In the genomic region with DNA sequence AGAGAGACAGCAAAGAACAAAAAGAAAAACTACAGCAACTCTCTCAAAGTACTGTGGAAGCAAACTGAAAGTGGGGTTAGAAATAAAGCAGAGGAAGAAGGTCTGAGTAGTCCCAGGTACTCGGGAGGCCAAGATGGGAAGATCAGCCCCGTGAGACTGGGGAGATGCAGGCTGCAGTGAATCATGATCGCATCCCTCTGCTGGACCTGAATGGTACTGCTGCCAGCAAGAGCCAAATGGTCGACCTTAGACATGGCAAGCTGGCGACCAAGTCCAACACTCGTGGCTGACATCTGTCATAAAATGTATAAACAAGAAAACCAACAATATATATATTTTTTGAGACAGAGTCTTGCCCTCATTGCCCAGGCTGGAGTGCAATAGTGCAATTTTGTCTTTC, we compare ENCODE assay signal across 2 cellular contexts.
TF ChIP-seq lines count a peak whose summit lies in the region.

No MANE protein-coding gene starts in this region.

TF ChIP-seq in GM23338, 12 proteins besides CTCF, POLR2A, EP300 and RAD21 (continued from another document):
- TF ChIP-seq, protein P1, sequence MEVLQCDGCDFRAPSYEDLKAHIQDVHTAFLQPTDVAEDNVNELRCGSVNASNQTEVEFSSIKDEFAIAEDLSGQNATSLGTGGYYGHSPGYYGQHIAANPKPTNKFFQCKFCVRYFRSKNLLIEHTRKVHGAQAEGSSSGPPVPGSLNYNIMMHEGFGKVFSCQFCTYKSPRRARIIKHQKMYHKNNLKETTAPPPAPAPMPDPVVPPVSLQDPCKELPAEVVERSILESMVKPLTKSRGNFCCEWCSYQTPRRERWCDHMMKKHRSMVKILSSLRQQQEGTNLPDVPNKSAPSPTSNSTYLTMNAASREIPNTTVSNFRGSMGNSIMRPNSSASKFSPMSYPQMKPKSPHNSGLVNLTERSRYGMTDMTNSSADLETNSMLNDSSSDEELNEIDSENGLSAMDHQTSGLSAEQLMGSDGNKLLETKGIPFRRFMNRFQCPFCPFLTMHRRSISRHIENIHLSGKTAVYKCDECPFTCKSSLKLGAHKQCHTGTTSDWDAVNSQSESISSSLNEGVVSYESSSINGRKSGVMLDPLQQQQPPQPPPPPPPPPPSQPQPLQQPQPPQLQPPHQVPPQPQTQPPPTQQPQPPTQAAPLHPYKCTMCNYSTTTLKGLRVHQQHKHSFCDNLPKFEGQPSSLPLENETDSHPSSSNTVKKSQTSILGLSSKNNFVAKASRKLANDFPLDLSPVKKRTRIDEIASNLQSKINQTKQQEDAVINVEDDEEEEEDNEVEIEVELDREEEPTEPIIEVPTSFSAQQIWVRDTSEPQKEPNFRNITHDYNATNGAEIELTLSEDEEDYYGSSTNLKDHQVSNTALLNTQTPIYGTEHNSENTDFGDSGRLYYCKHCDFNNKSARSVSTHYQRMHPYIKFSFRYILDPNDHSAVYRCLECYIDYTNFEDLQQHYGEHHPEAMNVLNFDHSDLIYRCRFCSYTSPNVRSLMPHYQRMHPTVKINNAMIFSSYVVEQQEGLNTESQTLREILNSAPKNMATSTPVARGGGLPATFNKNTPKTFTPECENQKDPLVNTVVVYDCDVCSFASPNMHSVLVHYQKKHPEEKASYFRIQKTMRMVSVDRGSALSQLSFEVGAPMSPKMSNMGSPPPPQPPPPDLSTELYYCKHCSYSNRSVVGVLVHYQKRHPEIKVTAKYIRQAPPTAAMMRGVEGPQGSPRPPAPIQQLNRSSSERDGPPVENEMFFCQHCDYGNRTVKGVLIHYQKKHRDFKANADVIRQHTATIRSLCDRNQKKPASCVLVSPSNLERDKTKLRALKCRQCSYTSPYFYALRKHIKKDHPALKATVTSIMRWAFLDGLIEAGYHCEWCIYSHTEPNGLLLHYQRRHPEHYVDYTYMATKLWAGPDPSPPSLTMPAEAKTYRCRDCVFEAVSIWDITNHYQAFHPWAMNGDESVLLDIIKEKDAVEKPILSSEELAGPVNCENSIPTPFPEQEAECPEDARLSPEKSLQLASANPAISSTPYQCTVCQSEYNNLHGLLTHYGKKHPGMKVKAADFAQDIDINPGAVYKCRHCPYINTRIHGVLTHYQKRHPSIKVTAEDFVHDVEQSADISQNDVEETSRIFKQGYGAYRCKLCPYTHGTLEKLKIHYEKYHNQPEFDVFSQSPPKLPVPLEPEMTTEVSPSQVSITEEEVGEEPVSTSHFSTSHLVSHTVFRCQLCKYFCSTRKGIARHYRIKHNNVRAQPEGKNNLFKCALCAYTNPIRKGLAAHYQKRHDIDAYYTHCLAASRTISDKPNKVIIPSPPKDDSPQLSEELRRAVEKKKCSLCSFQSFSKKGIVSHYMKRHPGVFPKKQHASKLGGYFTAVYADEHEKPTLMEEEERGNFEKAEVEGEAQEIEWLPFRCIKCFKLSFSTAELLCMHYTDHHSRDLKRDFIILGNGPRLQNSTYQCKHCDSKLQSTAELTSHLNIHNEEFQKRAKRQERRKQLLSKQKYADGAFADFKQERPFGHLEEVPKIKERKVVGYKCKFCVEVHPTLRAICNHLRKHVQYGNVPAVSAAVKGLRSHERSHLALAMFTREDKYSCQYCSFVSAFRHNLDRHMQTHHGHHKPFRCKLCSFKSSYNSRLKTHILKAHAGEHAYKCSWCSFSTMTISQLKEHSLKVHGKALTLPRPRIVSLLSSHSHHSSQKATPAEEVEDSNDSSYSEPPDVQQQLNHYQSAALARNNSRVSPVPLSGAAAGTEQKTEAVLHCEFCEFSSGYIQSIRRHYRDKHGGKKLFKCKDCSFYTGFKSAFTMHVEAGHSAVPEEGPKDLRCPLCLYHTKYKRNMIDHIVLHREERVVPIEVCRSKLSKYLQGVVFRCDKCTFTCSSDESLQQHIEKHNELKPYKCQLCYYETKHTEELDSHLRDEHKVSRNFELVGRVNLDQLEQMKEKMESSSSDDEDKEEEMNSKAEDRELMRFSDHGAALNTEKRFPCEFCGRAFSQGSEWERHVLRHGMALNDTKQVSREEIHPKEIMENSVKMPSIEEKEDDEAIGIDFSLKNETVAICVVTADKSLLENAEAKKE (CRISPR knock-in tag; IDR thresholded peaks at IDR 0.05) = no peak
- TF ChIP-seq JUNB (IDR thresholded peaks at IDR 0.05; ENCODE audit: unreplicated experiment) (no peak), EZH2phosphoT487 (IDR thresholded peaks at IDR 0.05; ENCODE audit: unreplicated experiment) (no peak)
- TF ChIP-seq, protein P2, sequence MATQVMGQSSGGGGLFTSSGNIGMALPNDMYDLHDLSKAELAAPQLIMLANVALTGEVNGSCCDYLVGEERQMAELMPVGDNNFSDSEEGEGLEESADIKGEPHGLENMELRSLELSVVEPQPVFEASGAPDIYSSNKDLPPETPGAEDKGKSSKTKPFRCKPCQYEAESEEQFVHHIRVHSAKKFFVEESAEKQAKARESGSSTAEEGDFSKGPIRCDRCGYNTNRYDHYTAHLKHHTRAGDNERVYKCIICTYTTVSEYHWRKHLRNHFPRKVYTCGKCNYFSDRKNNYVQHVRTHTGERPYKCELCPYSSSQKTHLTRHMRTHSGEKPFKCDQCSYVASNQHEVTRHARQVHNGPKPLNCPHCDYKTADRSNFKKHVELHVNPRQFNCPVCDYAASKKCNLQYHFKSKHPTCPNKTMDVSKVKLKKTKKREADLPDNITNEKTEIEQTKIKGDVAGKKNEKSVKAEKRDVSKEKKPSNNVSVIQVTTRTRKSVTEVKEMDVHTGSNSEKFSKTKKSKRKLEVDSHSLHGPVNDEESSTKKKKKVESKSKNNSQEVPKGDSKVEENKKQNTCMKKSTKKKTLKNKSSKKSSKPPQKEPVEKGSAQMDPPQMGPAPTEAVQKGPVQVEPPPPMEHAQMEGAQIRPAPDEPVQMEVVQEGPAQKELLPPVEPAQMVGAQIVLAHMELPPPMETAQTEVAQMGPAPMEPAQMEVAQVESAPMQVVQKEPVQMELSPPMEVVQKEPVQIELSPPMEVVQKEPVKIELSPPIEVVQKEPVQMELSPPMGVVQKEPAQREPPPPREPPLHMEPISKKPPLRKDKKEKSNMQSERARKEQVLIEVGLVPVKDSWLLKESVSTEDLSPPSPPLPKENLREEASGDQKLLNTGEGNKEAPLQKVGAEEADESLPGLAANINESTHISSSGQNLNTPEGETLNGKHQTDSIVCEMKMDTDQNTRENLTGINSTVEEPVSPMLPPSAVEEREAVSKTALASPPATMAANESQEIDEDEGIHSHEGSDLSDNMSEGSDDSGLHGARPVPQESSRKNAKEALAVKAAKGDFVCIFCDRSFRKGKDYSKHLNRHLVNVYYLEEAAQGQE (IDR thresholded peaks at IDR 0.05; ENCODE audit: unreplicated experiment) = no peak
TF ChIP-seq in GM23338: peak in this region for 0.

TF ChIP-seq in SK-N-SH, 30 proteins besides CTCF, POLR2A, EP300 and RAD21 (continued from another document):
- no peak for TF ChIP-seq RCOR1 (IDR thresholded peaks at IDR 0.05; ENCODE audit: low read length)
TF ChIP-seq in SK-N-SH: peak in this region for 1.
